ENCODE assay signal across 1 cellular context in genomic region chr13:33879044-33879596, GRCh38.
A peak's percentile ranks its signal among the peaks of the same experiment; 100 is the strongest.
TF ChIP-seq lines count a peak whose summit lies in the region.

No MANE protein-coding gene starts in this region.

TF ChIP-seq in SK-N-SH, 30 proteins besides CTCF, POLR2A, EP300 and RAD21 (continued from another document):
- TF ChIP-seq IRF3 (IDR thresholded peaks at IDR 0.05; ENCODE audit: low read depth, low read length) (no peak), EZH2phosphoT487 (IDR thresholded peaks at IDR 0.05; ENCODE audit: borderline replicate concordance, low read depth) (no peak), TCF12 (IDR thresholded peaks at IDR 0.05) (peak; percentile 49), NFIC (IDR thresholded peaks at IDR 0.05; ENCODE audit: borderline replicate concordance) (no peak), GABPA (IDR thresholded peaks at IDR 0.05; ENCODE audit: low read depth) (no peak), TEAD4 (IDR thresholded peaks at IDR 0.05; ENCODE audit: borderline replicate concordance, insufficient read depth) (0 out of 2 replicates have a peak, but pooled peaks have one; percentile 30)
